ENCODE assay signal across 17 cellular contexts in genomic region chr16:85398050-85398451, GRCh38.
DNase-seq lines count a peak whose midpoint lies in the region; ATAC-seq, FAIRE-seq and TF ChIP-seq lines count a peak whose summit lies in the region.
"Had no signal": no experiment of that assay in that cellular context is flagged by ENCODE, and none has a peak within 500 bp of the region (broad histone marks: within the 10 kb centered on the region; RNA-seq: fewer than 3 reads in every experiment).

No MANE protein-coding gene starts in this region.

- H4K20me1 ChIP-seq in BLaER1 treated with 17β-estradiol and CSF1 and Interleukin-3, amounts not matched to agents 10 nM and 100 nM = peaks cover 0 to 45% (median 13%) of the 10 kb centered on the region in 11 experiments; a peak in 11 of 22 replicates
- peaks cover 2 to 17% of the 10 kb centered on the region in 2 experiments for H4K20me1 ChIP-seq in H1 (replicated peaks in 1 of 2; ENCODE audit: control insufficient read depth in 1 of 2, insufficient read depth in 2 of 2, low read length in 2 of 2)

- H3K79me1 ChIP-seq in H1 (ENCODE audit: low read depth, low read length) (peaks cover 6% of the 10 kb centered on the region), trophoblast cell (ENCODE audit: low read length) (peaks cover 6% of the 10 kb centered on the region)

- TF ChIP-seq RAD21 in H1 (IDR thresholded peaks at IDR 0.05 in 1 of 2, conservative IDR thresholded peaks at IDR 0.05 in 1 of 2; ENCODE audit: low read depth in 2 of 2, low read length in 2 of 2) = no peak

- H2BK5ac ChIP-seq in H1 (ENCODE audit: low read depth, low read length) (no peak overlapping the region), trophoblast cell (ENCODE audit: low read depth, low read length, poor library complexity) (no peak overlapping the region)

- H3K23me2 ChIP-seq in H1 (ENCODE audit: low read depth, low read length) = peaks cover 8% of the 10 kb centered on the region; the same call in 1 of the 2 replicates

- DNase-seq in activated CD4-positive, CD25-positive, alpha-beta regulatory T cell treated with anti-CD3 and anti-CD28 coated beads, Interleukin-2, amount 50 U/mL, for 72 hours = peak; percentile 26
- no peak for DNase-seq in activated CD4-positive, CD25-positive, alpha-beta regulatory T cell (lab: John Stamatoyannopoulos, UW)
- DNase-seq in H1 (ENCODE audit: low read depth in 1 of 2, low spot score in 2 of 2) = peak in 1 of 2 experiments; percentile 42
- DNase-seq in trophoblast cell = no peak
- DNase-seq in NCI-H1048 (lab: John Stamatoyannopoulos, UW) = no peak
- DNase-seq: AML-193; GF-D8; GM23248; NCI-H510A treated with DMSO at 0.1 percent for 48 hours; NK-92 treated with Interleukin-12 subunit alpha and Interleukin-12 subunit beta, amount 100 ng/mL, for 24 hours; SJCRH30 had no signal

- CTCF ChIA-PET in H1 (lab: Charles Lee; ENCODE audit: partially characterized antibody) = interaction anchor here (0.8 to 10.8 kb wide), 13 partner anchors 12 to 217 kb away, joined by 3 to 182 read pairs (median 5); no protein-coding TSS in a partner anchor

- H2AFZ ChIP-seq in H1 (ENCODE audit: low read length) (no peak overlapping the region), trophoblast cell (ENCODE audit: insufficient read depth, low read length, poor library complexity) (no peak overlapping the region)
- H2AFZ ChIP-seq: GM23248 had no signal

- H3K14ac ChIP-seq in H1 (ENCODE audit: insufficient read length) = no peak overlapping the region
- no peak overlapping the region for H3K14ac ChIP-seq in trophoblast cell (ENCODE audit: low read length)

- H3K9ac ChIP-seq in BLaER1 treated with 17β-estradiol and CSF1 and Interleukin-3, amounts not matched to agents 10 nM and 100 nM = no peak overlapping the region
- H3K9ac ChIP-seq in H1 (replicated peaks in 1 of 4; ENCODE audit: extremely low read depth in 1 of 4, low read depth in 3 of 4, low read length in 3 of 4) (no peak overlapping the region), trophoblast cell (ENCODE audit: low read length) (no peak overlapping the region)
- H3K9ac ChIP-seq: GM23248 had no signal

- no peak for TF ChIP-seq CTCF in H1 (IDR thresholded peaks at IDR 0.05; ENCODE audit: control extremely low read depth in 1 of 3, insufficient read depth in 1 of 3, low read depth in 1 of 3, low read length in 3 of 3)

- H2BK120ac ChIP-seq in H1 (replicated peaks; ENCODE audit: low read depth, low read length) (no peak overlapping the region), trophoblast cell (ENCODE audit: insufficient read depth, low read length, poor library complexity) (no peak overlapping the region)

- TF ChIP-seq EP300 in H1 (IDR thresholded peaks at IDR 0.05; ENCODE audit: borderline replicate concordance in 1 of 2, low read depth in 2 of 2, low read length in 2 of 2) = no peak

- no peak for TF ChIP-seq POLR2A in H1 (IDR thresholded peaks at IDR 0.05; ENCODE audit: control extremely low read depth in 1 of 2, low read depth in 2 of 2, low read length in 2 of 2)

- H3K56ac ChIP-seq in H1 (replicated peaks; ENCODE audit: insufficient read length, low read depth, low read length) = no peak overlapping the region

- H2BK15ac ChIP-seq in H1 (ENCODE audit: low read length) = no peak overlapping the region

- no peaks in the 10 kb centered on the region for H3K9me3 ChIP-seq in BLaER1 treated with 17β-estradiol and CSF1 and Interleukin-3, amounts not matched to agents 10 nM and 100 nM (replicated peaks in 1 of 11)
- H3K9me3 ChIP-seq in H1 (ENCODE audit: insufficient read depth in 2 of 2, low read depth in 1 of 2, low read length in 1 of 2) (peaks cover 0 to 3% of the 10 kb centered on the region in 2 experiments; a peak in 2 of 4 replicates), trophoblast cell (ENCODE audit: insufficient read depth, low read depth, low read length) (peaks cover 6% of the 10 kb centered on the region)
- H3K9me3 ChIP-seq: SJCRH30, suprapubic skin had no signal

- H2AK5ac ChIP-seq in H1 (ENCODE audit: low read depth, low read length) (no peak overlapping the region; the same call in 1 of the 2 replicates), trophoblast cell (ENCODE audit: low read length) (no peak overlapping the region)

- no peak overlapping the region for H4K91ac ChIP-seq in H1 (replicated peaks; ENCODE audit: insufficient read length, low read length)
- no peak overlapping the region for H4K91ac ChIP-seq in trophoblast cell (ENCODE audit: low read depth, low read length)

- peak overlapping the region in 8 of 11 experiments; percentile 48 to 91 (median 76); a peak in 15 of 22 replicates for H3K4me2 ChIP-seq in BLaER1 treated with 17β-estradiol and CSF1 and Interleukin-3, amounts not matched to agents 10 nM and 100 nM
- H3K4me2 ChIP-seq in H1 (ENCODE audit: insufficient read depth in 1 of 2, low read depth in 2 of 2, low read length in 2 of 2) (no peak overlapping the region), trophoblast cell (ENCODE audit: low read length) (no peak overlapping the region)

- H4K12ac ChIP-seq in trophoblast cell (ENCODE audit: low read depth, low read length) = no peak overlapping the region

- POLR2A ChIA-PET in H1 (lab: Charles Lee; ENCODE audit: partially characterized antibody) = no interaction called here

- H3K18ac ChIP-seq in H1 (ENCODE audit: extremely low read depth, low read length) (no peak overlapping the region), trophoblast cell (ENCODE audit: low read length) (peak overlapping the region; percentile 31)

- H3K4me1 ChIP-seq in BLaER1 treated with 17β-estradiol and CSF1 and Interleukin-3, amounts not matched to agents 10 nM and 100 nM = peaks cover 51 to 100% (median 96%) of the 10 kb centered on the region in 10 experiments
- H3K4me1 ChIP-seq in H1 (replicated peaks in 1 of 4; ENCODE audit: control insufficient read depth in 3 of 4, insufficient read depth in 4 of 4, low read length in 3 of 4) (peaks cover under 1 to 46% (median 29%) of the 10 kb centered on the region in 4 experiments), trophoblast cell (ENCODE audit: control insufficient read depth in 1 of 2, insufficient read depth in 2 of 2, low read length in 2 of 2) (peaks cover 14% of the 10 kb centered on the region in 2 experiments)

- H4K5ac ChIP-seq in H1 (ENCODE audit: insufficient read length, low read depth, low read length) = no peak overlapping the region

- 89% methylated on average over 7 of the region's 8 CpGs; no CpG with 5 or more reads in 1 of the 2 experiments for WGBS in H1 (ENCODE audit: extremely low coverage in 1 of 2, insufficient coverage in 1 of 2, insufficient read length in 1 of 2, insufficient replicate concordance in 2 of 2, low coverage in 1 of 2, low lambda C conversion rate in 2 of 2, missing lambda C conversion rate in 1 of 2), 2 experiments
- no CpG with 5 or more reads among the region's 8 CpGs for WGBS in trophoblast cell (ENCODE audit: extremely low coverage, insufficient coverage, insufficient read length)

- no peak overlapping the region for H3K27ac ChIP-seq in BLaER1 treated with 17β-estradiol and CSF1 and Interleukin-3, amounts not matched to agents 10 nM and 100 nM
- no peak overlapping the region for H3K27ac ChIP-seq in H1 (ENCODE audit: low read depth, low read length)
- H3K27ac ChIP-seq in trophoblast cell (ENCODE audit: low read depth, low read length) = no peak overlapping the region
- H3K27ac ChIP-seq: 22Rv1, GM23248, SJCRH30, suprapubic skin had no signal

- H3K23ac ChIP-seq in H1 (ENCODE audit: insufficient read length) (no peak overlapping the region), trophoblast cell (ENCODE audit: low read length) (no peak overlapping the region)

- H3K4ac ChIP-seq in H1 (replicated peaks; ENCODE audit: insufficient read length, low read depth, low read length) = no peak overlapping the region
- no peak overlapping the region for H3K4ac ChIP-seq in trophoblast cell (ENCODE audit: low read depth, low read length)

- peaks cover 0 to 44% (median 0%) of the 10 kb centered on the region in 11 experiments; a peak in 7 of 22 replicates for H3K27me3 ChIP-seq in BLaER1 treated with 17β-estradiol and CSF1 and Interleukin-3, amounts not matched to agents 10 nM and 100 nM
- H3K27me3 ChIP-seq in H1 (replicated peaks in 1 of 4; ENCODE audit: control insufficient read depth in 3 of 4, extremely low read depth in 1 of 4, insufficient read depth in 3 of 4, low read length in 3 of 4) (no peaks in the 10 kb centered on the region), trophoblast cell (ENCODE audit: insufficient read depth, low read length) (no peaks in the 10 kb centered on the region)
- H3K27me3 ChIP-seq: SJCRH30, suprapubic skin had no signal

- no peaks in the 10 kb centered on the region for H3K36me3 ChIP-seq in BLaER1 treated with 17β-estradiol and CSF1 and Interleukin-3, amounts not matched to agents 10 nM and 100 nM
- no peaks in the 10 kb centered on the region for H3K36me3 ChIP-seq in H1 (ENCODE audit: control insufficient read depth in 2 of 4, insufficient read depth in 4 of 4, low read length in 3 of 4)
- no peaks in the 10 kb centered on the region for H3K36me3 ChIP-seq in trophoblast cell (ENCODE audit: control insufficient read depth in 1 of 2, insufficient read depth in 2 of 2, low read length in 2 of 2)
- H3K36me3 ChIP-seq: SJCRH30, suprapubic skin had no signal

- no peaks in the 10 kb centered on the region for H3K79me2 ChIP-seq in H1 (ENCODE audit: control insufficient read depth in 1 of 2, insufficient read depth in 2 of 2, low read length in 2 of 2)
- peaks cover 2% of the 10 kb centered on the region for H3K79me2 ChIP-seq in trophoblast cell (ENCODE audit: control insufficient read depth, insufficient read depth, low read length, poor library complexity)

- H2BK12ac ChIP-seq in H1 (ENCODE audit: low read depth, low read length) (no peak overlapping the region), trophoblast cell (ENCODE audit: low read length) (peak overlapping the region; percentile 9)

- no peak overlapping the region for H3K4me3 ChIP-seq in BLaER1 treated with 17β-estradiol and CSF1 and Interleukin-3, amounts not matched to agents 10 nM and 100 nM
- H3K4me3 ChIP-seq in H1 (ENCODE audit: extremely low read depth in 1 of 4, insufficient read depth in 2 of 4, low read depth in 3 of 4, low read length in 4 of 4) = no peak overlapping the region
- no peak overlapping the region for H3K4me3 ChIP-seq in trophoblast cell (ENCODE audit: low read depth, low read length)
- H3K4me3 ChIP-seq: GM23248, SJCRH30, suprapubic skin had no signal

- ATAC-seq in GM18858 (IDR thresholded peaks at IDR 0.05; ENCODE audit: unreplicated experiment) (no peak), HG02973 (IDR thresholded peaks at IDR 0.05; ENCODE audit: unreplicated experiment) (no peak)

- no peak overlapping the region for H4K8ac ChIP-seq in H1 (ENCODE audit: extremely low read depth, insufficient read depth, low read length)
- no peak overlapping the region for H4K8ac ChIP-seq in trophoblast cell (ENCODE audit: low read depth, low read length)

- H2BK20ac ChIP-seq in H1 (ENCODE audit: low read length) = no peak overlapping the region

- no peak for FAIRE-seq in H1 (lab: Jason Lieb, UNC)
- FAIRE-seq: TTC549 had no signal

TF ChIP-seq in H1, 55 proteins besides CTCF, POLR2A, EP300 and RAD21:
- TF ChIP-seq KDM1A (IDR thresholded peaks at IDR 0.05; ENCODE audit: borderline replicate concordance, low read length) = peak; percentile 54; the same call in 1 of the 2 replicates
- TF ChIP-seq RNF2 (IDR thresholded peaks at IDR 0.05; ENCODE audit: borderline replicate concordance, low read depth, low read length, missing control alignments, poor library complexity, severe bottlenecking) = no peak
- TF ChIP-seq CHD2 (IDR thresholded peaks at IDR 0.05; ENCODE audit: low read length) = no peak

Comparison
In these comparisons a context has a peak if more than half of its experiments do, and no peak if none do; other contexts are left out.
1. H3K4me2 ChIP-seq: peak in BLaER1 treated with 17β-estradiol and CSF1 and Interleukin-3, amounts not matched to agents 10 nM and 100 nM (8 of 11); none in H1 (0 of 2) and trophoblast cell (single experiment).